In genomic region chr17:62478976-62479894, GRCh38 we compare ENCODE assay signal across 8 cellular contexts. TPM values are rescaled to one million over a fixed set of nuclear protein-coding genes. Genes with fewer than 3 reads are reported as not detected.
A peak's percentile ranks its signal among the peaks of the same experiment; 100 is the strongest.
DNase-seq lines count a peak whose midpoint lies in the region; ATAC-seq, FAIRE-seq and TF ChIP-seq lines count a peak whose summit lies in the region.
"Not testable (repeated sequence)": the region's sequence is repeated elsewhere in the genome, so short reads cannot be mapped to it uniquely, and the experiment has no call there.

No MANE protein-coding gene starts in this region.

- not testable (repeated sequence) for H3K79me1 ChIP-seq in neuronal stem cell (ENCODE audit: low read depth, low read length)

- WGBS in GM12878 (ENCODE audit: insufficient coverage, insufficient replicate concordance, low lambda C conversion rate, missing lambda C conversion rate) = 1% methylated on average over 36 of the region's 90 CpGs
- no CpG with 5 or more reads among the region's 90 CpGs for WGBS in neuronal stem cell (ENCODE audit: extremely low coverage in 2 of 2, insufficient read length in 2 of 2, insufficient replicate concordance in 1 of 2), 2 donors

- H4K91ac ChIP-seq in neuronal stem cell (ENCODE audit: low read depth, low read length, poor library complexity) = not testable (repeated sequence)

- TF ChIP-seq POLR2A in GM12878 (IDR thresholded peaks at IDR 0.05; ENCODE audit: low read depth, low read length) = not testable (repeated sequence)

- in situ Hi-C loops in GM12878 (cut with MboI) = not testable (repeated sequence)

- H3K23ac ChIP-seq in neuronal stem cell (ENCODE audit: low read depth, low read length, poor library complexity) = not testable (repeated sequence)

- H3K27ac ChIP-seq in KMS-11 (peak overlapping the region; percentile 80), VCaP (peak overlapping the region; percentile 82), GM12878 (ENCODE audit: control insufficient read depth, insufficient read depth) (peak overlapping the region; percentile 72), neuronal stem cell (replicated peaks; ENCODE audit: low read length) (peak overlapping the region; percentile 20)

- H3K79me2 ChIP-seq in KMS-11 (ENCODE audit: insufficient read depth, low read depth) (peaks cover 53% of the 10 kb centered on the region), GM12878 (ENCODE audit: control insufficient read depth, insufficient read depth, low read length) (peaks cover 48% of the 10 kb centered on the region)

- CTCF ChIA-PET in GM12878 (lab: Yijun Ruan, JAX) = not testable (repeated sequence)

- H3K9me3 ChIP-seq in GM12878 (replicated peaks; ENCODE audit: control insufficient read depth, insufficient read depth, low read length); neuronal stem cell (replicated peaks in 1 of 2; ENCODE audit: control insufficient read depth in 2 of 2, insufficient read depth in 1 of 2, low read depth in 1 of 2, low read length in 2 of 2): not testable (repeated sequence)

- SMC1A ChIA-PET in GM12878 (lab: Charles Lee; ENCODE audit: uncharacterized antibody, unreplicated experiment) = not testable (repeated sequence)

- ATAC-seq in GM12878 = peak; percentile 43
- ATAC-seq in left cardiac atrium = peak; percentile 50 to 52

- peak overlapping the region; percentile 21 for H2AFZ ChIP-seq in KMS-11 (ENCODE audit: low read depth)
- not testable (repeated sequence) for H2AFZ ChIP-seq in GM12878 (ENCODE audit: control insufficient read depth, low read depth, low read length)
- peak overlapping the region; percentile 59 for H2AFZ ChIP-seq in neuronal stem cell (ENCODE audit: low read length)

- not testable (repeated sequence) for H3K36me3 ChIP-seq in GM06990 (ENCODE audit: control insufficient read depth, insufficient read depth, low read length); KMS-11 (ENCODE audit: insufficient read depth); GM12878 (ENCODE audit: control insufficient read depth in 2 of 2, insufficient read depth in 2 of 2, low read length in 1 of 2)
- H3K36me3 ChIP-seq in neuronal stem cell (replicated peaks in 1 of 2; ENCODE audit: control insufficient read depth in 2 of 2, insufficient read depth in 2 of 2, low read length in 2 of 2) = peaks cover 2 to 35% of the 10 kb centered on the region in 2 donors

- POLR2A ChIA-PET in GM12878 (lab: Charles Lee) = interaction anchor here (0.6 kb wide), 1 partner anchor 20 kb away, joined by 4 read pairs; no protein-coding TSS in a partner anchor

- not testable (repeated sequence) for H3K4ac ChIP-seq in neuronal stem cell (ENCODE audit: low read length)

- TF ChIP-seq RAD21 in GM12878 (IDR thresholded peaks at IDR 0.05; ENCODE audit: insufficient read depth, low read depth, low read length) = not testable (repeated sequence)

- H2BK15ac ChIP-seq in neuronal stem cell (ENCODE audit: low read length) = not testable (repeated sequence)

- intact Hi-C loops in GM12878 (cut with micrococcal nuclease; ENCODE audit: unreplicated experiment); left cardiac atrium (cut with DNase I): not testable (repeated sequence)

- not testable (repeated sequence) for H2BK12ac ChIP-seq in neuronal stem cell (ENCODE audit: low read length)

- peak; percentile 31 for DNase-seq in GM06990 (ENCODE audit: extremely low read depth, insufficient read length)
- peak; percentile 12 for DNase-seq in HCEC 1CT
- DNase-seq in GM12878 (ENCODE audit: low read depth, low spot score); neuronal stem cell (ENCODE audit: low spot score): not testable (repeated sequence)
- peak; percentile 52 for DNase-seq in left cardiac atrium
- peak; percentile 19 for DNase-seq in superior temporal gyrus (ENCODE audit: extremely low spot score)

- H3K9ac ChIP-seq in KMS-11 (peak overlapping the region; percentile 91), GM12878 (ENCODE audit: control insufficient read depth, insufficient read depth, low read length) (peak overlapping the region; percentile 83), neuronal stem cell (ENCODE audit: low read depth, low read length, poor library complexity) (peak overlapping the region; percentile 44)

- TF ChIP-seq EP300 in GM12878 (IDR thresholded peaks at IDR 0.05; ENCODE audit: borderline replicate concordance in 1 of 2, control insufficient read depth in 1 of 2, low read depth in 2 of 2, low read length in 2 of 2) = not testable (repeated sequence)

- H3K27me3 ChIP-seq in GM06990 (replicated peaks; ENCODE audit: control insufficient read depth, insufficient read depth, low read length); KMS-11 (ENCODE audit: insufficient read depth, low read depth); GM12878 (replicated peaks in 1 of 2; ENCODE audit: control insufficient read depth in 2 of 2, insufficient read depth in 2 of 2, low read length in 1 of 2); neuronal stem cell (ENCODE audit: control insufficient read depth in 3 of 3, insufficient read depth in 3 of 3, low read depth in 1 of 3, low read length in 3 of 3): not testable (repeated sequence)

- H4K20me1 ChIP-seq in KMS-11 (ENCODE audit: insufficient read depth); GM12878 (ENCODE audit: control insufficient read depth, insufficient read depth): not testable (repeated sequence)

- H3K4me1 ChIP-seq in KMS-11 (ENCODE audit: low read depth, poor library complexity, severe bottlenecking) = peaks cover 32% of the 10 kb centered on the region
- not testable (repeated sequence) for H3K4me1 ChIP-seq in GM12878 (ENCODE audit: control insufficient read depth, insufficient read depth, low read length); neuronal stem cell (ENCODE audit: control insufficient read depth in 2 of 2, insufficient read depth in 1 of 2, low read depth in 1 of 2, low read length in 2 of 2)

- H3K18ac ChIP-seq in neuronal stem cell (ENCODE audit: low read length) = peak overlapping the region; percentile 76

- H3K4me2 ChIP-seq in KMS-11 (peak overlapping the region; percentile 92), GM12878 (ENCODE audit: control insufficient read depth, insufficient read depth) (0 out of 2 replicates have a peak overlapping the region, but pooled peaks have one; percentile 42), neuronal stem cell (ENCODE audit: insufficient read depth, low read length, poor library complexity, severe bottlenecking) (peak overlapping the region; percentile 54)

- RAD21 ChIA-PET in GM12878 (lab: Charles Lee; ENCODE audit: unreplicated experiment) = not testable (repeated sequence)

- not testable (repeated sequence) for H3K14ac ChIP-seq in neuronal stem cell (ENCODE audit: low read length)

- H4K8ac ChIP-seq in neuronal stem cell (ENCODE audit: low read depth, low read length) = not testable (repeated sequence)

- not testable (repeated sequence) for H2BK120ac ChIP-seq in neuronal stem cell (ENCODE audit: low read depth, low read length)

- not testable (repeated sequence) for H2AK5ac ChIP-seq in neuronal stem cell (ENCODE audit: low read depth, low read length)

- H3K4me3 ChIP-seq in GM06990 (replicated peaks; ENCODE audit: low read depth, low read length) = peak overlapping the region; percentile 76
- H3K4me3 ChIP-seq in KMS-11 (IDR thresholded peaks at IDR 0.05; ENCODE audit: insufficient read depth, low read depth, low read length) = not testable (repeated sequence)
- peak overlapping the region; percentile 57 for H3K4me3 ChIP-seq in GM12878
- peak overlapping the region; percentile 66 to 85 for H3K4me3 ChIP-seq in neuronal stem cell (ENCODE audit: low read length in 2 of 2)

- FAIRE-seq in GM12878 (lab: Jason Lieb, UNC) = not testable (repeated sequence)

- BruUV-seq in GM12878 (replicated peaks; lab: Mats Ljungman, UMichigan) = not testable (repeated sequence)

- not testable (repeated sequence) for TF ChIP-seq CTCF in GM06990 (IDR thresholded peaks at IDR 0.05; ENCODE audit: insufficient read depth, low read length, poor library complexity, severe bottlenecking); KMS-11 (conservative IDR thresholded peaks at IDR 0.05; ENCODE audit: low read depth, low read length); VCaP (conservative IDR thresholded peaks at IDR 0.05); GM12878 (IDR thresholded peaks at IDR 0.05 in 2 of 3, conservative IDR thresholded peaks at IDR 0.05 in 1 of 3; ENCODE audit: control insufficient read depth in 2 of 3, extremely low read depth in 1 of 3, insufficient read depth in 1 of 3, low read depth in 3 of 3, low read length in 3 of 3)

- H2BK5ac ChIP-seq in neuronal stem cell (ENCODE audit: low read length) = not testable (repeated sequence)

RNA-seq across cellular contexts. Expression of gene TLK2, which starts 0.6 kb away (rescaled TPM):
- total RNA-seq in GM12878 (2013; cell fraction: nucleolus; rRNA removed) = 93.3 and 107 TPM in 2 replicates
- total RNA-seq in GM12878 (2014; rRNA removed) (31.6 and 33.6 TPM in 2 replicates), GM12878 (2014; rRNA removed; fragmentation: Illumina TruSeq; extraction: Trizol) (46.2 and 49.7 TPM in 2 replicates), GM12878 (2021) (39.2 and 43.8 TPM in 2 replicates), left cardiac atrium (10 to 100 TPM; 25.5 to 26.1 TPM)
- 11.0 TPM for polyA plus RNA-seq in GM12878 (2011; ENCODE audit: low read depth)
- polyA plus RNA-seq in GM12878 (2011; rRNA removed) (51.2 and 56.9 TPM in 2 replicates), GM12878 (2014; fragmentation: Illumina TruSeq; extraction: Trizol) (36.1 and 44.9 TPM in 2 replicates), GM12878 (2014; fragmentation: Nextera tagmentation; extraction: Ambion mirVana) (10 to 100 TPM; 12.1 to 14.7 TPM), GM12878 (2014; rRNA removed) (22.0 and 23.4 TPM in 2 replicates), GM12878 (2016; fragmentation: Nextera tagmentation; extraction: Ambion mirVana) (10 to 100 TPM; 12.6 to 17.9 TPM)
- polyA plus RNA-seq in GM12878 (2011; cell fraction: cytosol; rRNA removed) = 39.2 and 50.1 TPM in 2 replicates
- 29.8 and 35.4 TPM in 2 replicates for polyA plus RNA-seq in GM12878 (2011; cell fraction: nucleus; rRNA removed)
- polyA plus RNA-seq in GM12878 (2012) = 18.8 and 19.8 TPM in 2 replicates
- polyA minus RNA-seq in GM12878 (2011; rRNA and poly(A)+ RNA removed) = 116 and 117 TPM in 2 replicates
- polyA minus RNA-seq in GM12878 (2011; cell fraction: cytosol; rRNA and poly(A)+ RNA removed) = 23.4 and 41.0 TPM in 2 replicates
- 27.4 and 56.3 TPM in 2 replicates for polyA minus RNA-seq in GM12878 (2011; cell fraction: nucleus; rRNA and poly(A)+ RNA removed)
- polyA plus RNA-seq in neuronal stem cell (2013, experiment 1 of 2) = 47.9 TPM
- 49.3 TPM for polyA plus RNA-seq in neuronal stem cell (2013, experiment 2 of 2)

RNA-seq across cellular contexts. Expression of gene METTL2A, which starts 55.5 kb away (rescaled TPM):
- total RNA-seq in GM12878 (2013; cell fraction: nucleolus; rRNA removed) = 36.6 and 37.1 TPM in 2 replicates
- total RNA-seq in GM12878 (2014; rRNA removed) (26.0 and 26.8 TPM in 2 replicates), GM12878 (2014; rRNA removed; fragmentation: Illumina TruSeq; extraction: Trizol) (23.8 and 27.6 TPM in 2 replicates), GM12878 (2021) (21.2 and 23.1 TPM in 2 replicates), left cardiac atrium (10 to 100 TPM; 16.3 to 17.6 TPM)
- 5.5 TPM for polyA plus RNA-seq in GM12878 (2011; ENCODE audit: low read depth)
- polyA plus RNA-seq in GM12878 (2011; rRNA removed) (21.9 and 30.5 TPM in 2 replicates), GM12878 (2014; fragmentation: Illumina TruSeq; extraction: Trizol) (20.6 and 20.8 TPM in 2 replicates), GM12878 (2014; fragmentation: Nextera tagmentation; extraction: Ambion mirVana) (10 to 100 TPM; 24.5 to 31.5 TPM), GM12878 (2014; rRNA removed) (18.3 and 19.7 TPM in 2 replicates), GM12878 (2016; fragmentation: Nextera tagmentation; extraction: Ambion mirVana) (10 to 100 TPM; 29.6 to 34.0 TPM)
- 15.3 and 16.0 TPM in 2 replicates for polyA plus RNA-seq in GM12878 (2011; cell fraction: cytosol; rRNA removed)
- 7.2 and 8.8 TPM in 2 replicates for polyA plus RNA-seq in GM12878 (2011; cell fraction: nucleus; rRNA removed)
- polyA plus RNA-seq in GM12878 (2012) = 9.9 and 11.5 TPM in 2 replicates
- polyA minus RNA-seq in GM12878 (2011; rRNA and poly(A)+ RNA removed) = 18.1 and 22.1 TPM in 2 replicates
- polyA minus RNA-seq in GM12878 (2011; cell fraction: cytosol; rRNA and poly(A)+ RNA removed) = 8.3 and 10.3 TPM in 2 replicates
- polyA minus RNA-seq in GM12878 (2011; cell fraction: nucleus; rRNA and poly(A)+ RNA removed) = 7.1 and 20.9 TPM in 2 replicates
- polyA plus RNA-seq in neuronal stem cell (2013, experiment 1 of 2) = 30.0 TPM
- 30.3 TPM for polyA plus RNA-seq in neuronal stem cell (2013, experiment 2 of 2)

Comparison
In these comparisons a context has a peak if more than half of its experiments do, and no peak if none do; other contexts are left out.
1. H3K27ac ChIP-seq: peak in every context shown above with its lines; median percentile 82 in VCaP; 80 in KMS-11; 72 in GM12878; 20 in neuronal stem cell.
2. H3K4me2 ChIP-seq: peak in every context shown above with its lines; median percentile 92 in KMS-11; 54 in neuronal stem cell; 42 in GM12878.